In the genomic region with DNA sequence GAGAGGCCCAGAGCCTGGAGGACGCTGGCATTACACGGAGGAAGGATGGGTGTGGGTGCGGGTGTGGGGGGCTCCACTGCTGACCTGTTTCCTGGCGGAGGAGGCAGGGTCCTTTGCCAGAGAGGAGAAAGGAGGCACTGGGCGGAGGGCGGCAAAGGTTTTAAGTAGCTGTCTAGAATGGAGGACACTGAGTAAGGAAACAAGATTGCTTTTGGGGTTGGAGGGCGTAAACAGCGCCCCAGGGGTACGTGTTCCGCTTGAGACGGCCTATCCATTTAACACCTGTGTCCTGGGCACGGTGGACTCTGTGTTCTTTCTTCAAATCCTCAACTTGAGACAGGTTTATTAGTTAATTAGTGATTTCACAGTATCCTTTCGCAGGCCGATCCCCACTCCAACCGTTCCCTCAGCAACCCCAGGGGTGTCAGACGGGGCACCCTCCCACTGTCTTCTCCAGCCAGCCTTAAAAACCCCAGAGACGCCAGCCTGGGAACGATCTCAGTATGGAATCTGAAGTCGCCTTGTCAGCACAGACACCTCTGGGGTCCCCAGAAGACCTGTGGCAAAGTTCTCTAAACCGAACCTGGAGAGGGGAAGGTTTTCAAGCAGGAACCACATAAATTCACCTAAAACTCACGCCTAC, we compare ENCODE assay signal across 24 cellular contexts.
"Had no signal": no experiment of that assay in that cellular context is flagged by ENCODE, and none has a peak within 500 bp of the region (broad histone marks: within the 10 kb centered on the region; RNA-seq: fewer than 3 reads in every experiment).

No MANE protein-coding gene starts in this region.

- H3K27ac Mint-ChIP-seq: type B pancreatic cell had no signal

- FAIRE-seq: islet of Langerhans had no signal

- DNase-seq: activated CD4-positive, alpha-beta T cell treated with anti-CD3 and anti-CD28 coated beads for 1 hour; activated CD4-positive, alpha-beta T cell treated with anti-CD3 and anti-CD28 coated beads, Interleukin-2, amount 50 U/mL, for 4 hours; activated effector memory CD4-positive, alpha-beta T cell treated with Interleukin-2 at 50 U/mL for 16 hours; activated naive CD4-positive, alpha-beta T cell treated with anti-CD3 and anti-CD28 coated beads, Interleukin-2, amount 50 U/mL, for 16 hours; activated T-cell treated with anti-CD3 and anti-CD28 coated beads for 4 hours; cortex of kidney; esophagus squamous epithelium; left cardiac atrium; mesenchymal stem cell; naive thymus-derived CD8-positive, alpha-beta T cell; nucleus accumbens; retina; stimulated activated CD8-positive, alpha-beta memory T cell treated with anti-CD3 and anti-CD28 coated beads, Interleukin-4, amount 100 ng/mL, for 48 hours; SW 1271; T-helper 2 cell; WERI-Rb-1 had no signal

- H3K79me2 ChIP-seq: hepatocyte had no signal

- H3K27ac ChIP-seq: ascending aorta, esophagus squamous epithelium, hepatocyte, SJSA1, suprapubic skin, WERI-Rb-1 had no signal

- ATAC-seq: naive thymus-derived CD8-positive, alpha-beta T cell had no signal

- H3K4me3 Mint-ChIP-seq: central memory CD8-positive, alpha-beta T cell; naive thymus-derived CD8-positive, alpha-beta T cell; stimulated activated naive CD8-positive, alpha-beta T cell treated with anti-CD3 and anti-CD28 coated beads, Interleukin-15, Interleukin-2, amounts not matched to agents 100 ng/mL and 50 ng/mL, for 24 hours; type B pancreatic cell had no signal

- H3K4me2 ChIP-seq: hepatocyte had no signal

- H2AFZ ChIP-seq: hepatocyte had no signal

- H3K9me3 Mint-ChIP-seq: central memory CD8-positive, alpha-beta T cell; naive thymus-derived CD8-positive, alpha-beta T cell; stimulated activated naive CD8-positive, alpha-beta T cell treated with anti-CD3 and anti-CD28 coated beads, Interleukin-15, Interleukin-2, amounts not matched to agents 100 ng/mL and 50 ng/mL, for 24 hours; type B pancreatic cell had no signal

- H3K4me3 ChIP-seq: ascending aorta, esophagus squamous epithelium, hepatocyte, SJSA1, suprapubic skin had no signal

- H3K9me3 ChIP-seq: ascending aorta, esophagus squamous epithelium, SJSA1, suprapubic skin had no signal

- H3K27me3 ChIP-seq: ascending aorta, esophagus squamous epithelium, hepatocyte, SJSA1, suprapubic skin had no signal

- H3K4me1 ChIP-seq: ascending aorta, SJSA1, suprapubic skin had no signal

- H3K27me3 Mint-ChIP-seq: central memory CD8-positive, alpha-beta T cell; naive thymus-derived CD8-positive, alpha-beta T cell; stimulated activated naive CD8-positive, alpha-beta T cell treated with anti-CD3 and anti-CD28 coated beads, Interleukin-15, Interleukin-2, amounts not matched to agents 100 ng/mL and 50 ng/mL, for 24 hours; type B pancreatic cell had no signal
